In genomic region chr6:136780972-136781371, GRCh38 we compare ENCODE assay signal across 19 cellular contexts. TPM values are rescaled to one million over a fixed set of nuclear protein-coding genes. Genes with fewer than 3 reads are reported as not detected.
A peak's percentile ranks its signal among the peaks of the same experiment; 100 is the strongest.
DNase-seq lines count a peak whose midpoint lies in the region; ATAC-seq and TF ChIP-seq lines count a peak whose summit lies in the region.
"Had no signal": no experiment of that assay in that cellular context is flagged by ENCODE, and none has a peak within 500 bp of the region (broad histone marks: within the 10 kb centered on the region; RNA-seq: fewer than 3 reads in every experiment).

No MANE protein-coding gene starts in this region.

- intact Hi-C loops in adrenal gland (cut with DNase I) (no loop called here), dorsolateral prefrontal cortex (cut with DNase I) (no loop called here), spleen (cut with DNase I; ENCODE audit: low total_unique reads) (no loop called here)

- H3K36me3 ChIP-seq in BLaER1 (no peaks in the 10 kb centered on the region), HEK293 (ENCODE audit: control insufficient read depth in 2 of 2, insufficient read depth in 1 of 2, low read length in 2 of 2) (no peaks in the 10 kb centered on the region), adrenal gland (replicated peaks in 1 of 2) (peaks cover 0 to 4% of the 10 kb centered on the region in 2 donors), spleen (no peaks in the 10 kb centered on the region)

- 78 to 85% (median 81%) methylated on average over 3 of the region's 3 CpGs for WGBS in adrenal gland, 4 donors
- whole genome bisulfite sequencing in spleen, 5 donors = 92 to 96% (median 94%) methylated on average over 3 of the region's 3 CpGs

- H3K9ac ChIP-seq in BLaER1 = no peak overlapping the region

- H3K4me2 ChIP-seq in BLaER1 = 0 out of 2 replicates have a peak overlapping the region, but pooled peaks have one; percentile 14

- no peak for TF ChIP-seq POLR2A in adrenal gland (IDR thresholded peaks at IDR 0.05)
- no peak for TF ChIP-seq POLR2A in spleen (IDR thresholded peaks at IDR 0.05)

- H3K9me3 ChIP-seq in BLaER1 (no peaks in the 10 kb centered on the region), HEK293 (ENCODE audit: control insufficient read depth, insufficient read depth, low read depth, low read length) (no peaks in the 10 kb centered on the region), adrenal gland (replicated peaks in 1 of 3) (no peaks in the 10 kb centered on the region), spleen (no peaks in the 10 kb centered on the region)
- H3K9me3 ChIP-seq: Caco-2 had no signal

- no peaks in the 10 kb centered on the region for H3K27me3 ChIP-seq in BLaER1
- no peaks in the 10 kb centered on the region for H3K27me3 ChIP-seq in adrenal gland
- no peaks in the 10 kb centered on the region for H3K27me3 ChIP-seq in dorsolateral prefrontal cortex
- H3K27me3 ChIP-seq in spleen (replicated peaks in 1 of 7) = no peaks in the 10 kb centered on the region

- DNase-seq in adrenal gland (no peak), dorsolateral prefrontal cortex (no peak), activated gamma-delta T cell (lab: John Stamatoyannopoulos, UW) (no peak), spleen (no peak)
- DNase-seq: Caco-2; CD4-positive, alpha-beta memory T cell; DMS153; MM.1S; NCI-H1048; NCI-H1417 treated with DMSO at 0.1 percent for 48 hours; NCI-H187; NCI-H446; NCI-H526 treated with DMSO at 0.1 percent for 48 hours; OCI-M1 had no signal

- no peak overlapping the region for H3K4me3 ChIP-seq in BLaER1
- no peak overlapping the region for H3K4me3 ChIP-seq in HEK293 (ENCODE audit: low read depth, low read length)
- H3K4me3 ChIP-seq in adrenal gland = no peak overlapping the region
- H3K4me3 ChIP-seq in dorsolateral prefrontal cortex = peak overlapping the region in 1 of 59 donors; percentile 14
- H3K4me3 ChIP-seq in spleen = no peak overlapping the region

- H3K4me1 ChIP-seq in BLaER1 (peaks cover 51% of the 10 kb centered on the region), HEK293 (ENCODE audit: control insufficient read depth, insufficient read depth, low read length) (peaks cover 7% of the 10 kb centered on the region), adrenal gland (replicated peaks in 1 of 2) (peaks cover 63 to 100% of the 10 kb centered on the region in 2 donors), spleen (peaks cover 37 to 93% (median 61%) of the 10 kb centered on the region in 6 donors)
- H3K4me1 ChIP-seq: Caco-2 had no signal

- no peak overlapping the region for H3K27ac ChIP-seq in BLaER1
- no peak overlapping the region for H3K27ac ChIP-seq in HEK293 (ENCODE audit: extremely low read depth, low read depth, low read length)
- peak overlapping the region in 3 of 5 donors; percentile 5 to 58 (median 6) for H3K27ac ChIP-seq in adrenal gland
- H3K27ac ChIP-seq in dorsolateral prefrontal cortex = peak overlapping the region in 34 of 59 donors; percentile 3 to 76 (median 35)
- peak overlapping the region in 2 of 8 donors; percentile 95 to 98 for H3K27ac ChIP-seq in spleen

- no peak for TF ChIP-seq CTCF in HEK293 (tag by site-specific recombination; IDR thresholded peaks at IDR 0.05)
- TF ChIP-seq CTCF in adrenal gland (IDR thresholded peaks at IDR 0.05) = no peak
- TF ChIP-seq CTCF in dorsolateral prefrontal cortex (IDR thresholded peaks at IDR 0.05 in 54 of 56, conservative IDR thresholded peaks at IDR 0.05 in 2 of 56; ENCODE audit: low read depth in 1 of 56, partially characterized antibody in 56 of 56) = no peak
- TF ChIP-seq CTCF in spleen (IDR thresholded peaks at IDR 0.05 in 8 of 11, conservative IDR thresholded peaks at IDR 0.05 in 3 of 11) = no peak

- H4K20me1 ChIP-seq in BLaER1 = no peaks in the 10 kb centered on the region

- CTCF ChIA-PET in HEK293 (lab: Yijun Ruan, JAX) = interaction anchor here (0.7 to 1.3 kb wide), 2 partner anchors 11 to 156 kb away, joined by 3 to 7 read pairs; partner anchors contain the start of gene MAP3K5

- POLR2A ChIA-PET in HEK293 (lab: Yijun Ruan, JAX) = interaction anchor here (2.5 kb wide), 1 partner anchor 11 kb away, joined by 10 read pairs; the partner anchor contains the start of gene MAP3K5

- ATAC-seq in GM19035 (IDR thresholded peaks at IDR 0.05; ENCODE audit: unreplicated experiment) (no peak), HG02885 (IDR thresholded peaks at IDR 0.05; ENCODE audit: poor library complexity, unreplicated experiment) (no peak)
- ATAC-seq: Right ventricle myocardium inferior had no signal

TF ChIP-seq in HEK293, 187 proteins besides CTCF, POLR2A, EP300 and RAD21:
- TF ChIP-seq REST (tag by site-specific recombination; IDR thresholded peaks at IDR 0.05) (no peak), ZNF449 (tag by site-specific recombination; IDR thresholded peaks at IDR 0.05) (0 out of 2 replicates have a peak, but pooled peaks have one; percentile 24)

RNA-seq across cellular contexts. Expression of gene MAP3K5, which starts 11.3 kb away (rescaled TPM):
- total RNA-seq in adrenal gland (100 to 1,000 TPM; 139 to 306 (median 247) TPM), dorsolateral prefrontal cortex (10 to 100 TPM; 26.2 to 70.0 (median 45.3) TPM), spleen (10 to 100 TPM; 28.8 to 55.0 (median 39.3) TPM)
- polyA plus RNA-seq in adrenal gland (100 to 1,000 TPM in 1 of 3 donors, 10 to 100 TPM in 2; 41.9 to 124 (median 53.3) TPM), spleen (1 to 10 TPM; 7.2 to 9.8 (median 8.4) TPM)

RNA-seq across cellular contexts. Expression of gene PEX7, which starts 41.4 kb away (rescaled TPM):
- total RNA-seq in adrenal gland (10 to 100 TPM; 14.1 to 43.3 (median 23.8) TPM), dorsolateral prefrontal cortex (10 to 100 TPM in 7 of 120 experiments, 1 to 10 TPM in 113; 2.1 to 11.5 (median 7.1) TPM), spleen (1 to 10 TPM; 2.2 to 6.4 (median 5.6) TPM)
- polyA plus RNA-seq in adrenal gland (10 to 100 TPM in 1 of 3 donors, 1 to 10 TPM in 2; 4.8 to 27.2 (median 5.5) TPM), spleen (1 to 10 TPM; 2.8 to 4.5 (median 3.8) TPM)

Comparison
In these comparisons a context has a peak if more than half of its experiments do, and no peak if none do; other contexts are left out.
1. H3K27ac ChIP-seq: peak in adrenal gland (3 of 5) and dorsolateral prefrontal cortex (34 of 59); none in BLaER1 (single experiment) and HEK293 (single experiment).